Comparison of ENCODE assay signal across 21 cellular contexts in genomic region chr17:19939993-19940721, GRCh38. TPM values are rescaled to one million over a fixed set of nuclear protein-coding genes. Genes with fewer than 3 reads are reported as not detected.
DNase-seq lines count a peak whose midpoint lies in the region; ATAC-seq and TF ChIP-seq lines count a peak whose summit lies in the region.
"Had no signal": no experiment of that assay in that cellular context is flagged by ENCODE, and none has a peak within 500 bp of the region (broad histone marks: within the 10 kb centered on the region; RNA-seq: fewer than 3 reads in every experiment).

No MANE protein-coding gene starts in this region.

- H3K4me1 Mint-ChIP-seq in MCF 10A (ENCODE audit: insufficient read depth, unreplicated experiment), result peaks cover 19% of the 10 kb centered on the region

- H3K4me1 ChIP-seq in breast epithelium (no peaks in the 10 kb centered on the region), SK-N-SH (ENCODE audit: control insufficient read depth in 1 of 2, insufficient read depth in 2 of 2, low read depth in 1 of 2, low read length in 1 of 2) (peaks cover 8 to 23% of the 10 kb centered on the region in 2 experiments), transverse colon (peaks cover 11 to 26% (median 18%) of the 10 kb centered on the region in 4 donors), upper lobe of left lung (peaks cover 30 to 57% (median 41%) of the 10 kb centered on the region in 4 donors)

- H3K27ac ChIP-seq in breast epithelium, result no peak overlapping the region
- peak overlapping the region; percentile 61 to 76; a peak in 3 of 4 replicates for H3K27ac ChIP-seq in SK-N-SH (ENCODE audit: low read depth in 2 of 2, low read length in 1 of 2)
- peak overlapping the region; percentile 45 to 74 (median 64) for H3K27ac ChIP-seq in transverse colon
- peak overlapping the region in 2 of 4 donors; percentile 54 to 61 for H3K27ac ChIP-seq in upper lobe of left lung

- no peak for ATAC-seq in upper lobe of left lung (ENCODE audit: low FRiP score in 2 of 2)
- ATAC-seq: HepG2; stimulated activated naive CD8-positive, alpha-beta T cell treated with anti-CD3 and anti-CD28 coated beads, Interleukin-15, Interleukin-2, amounts not matched to agents 100 U/mL and 50 U/mL, for 24 hours had no signal

- no peaks in the 10 kb centered on the region for H3K9me3 ChIP-seq in breast epithelium
- H3K9me3 ChIP-seq in SK-N-SH, result no peaks in the 10 kb centered on the region
- H3K9me3 ChIP-seq in transverse colon, result no peaks in the 10 kb centered on the region
- no peaks in the 10 kb centered on the region for H3K9me3 ChIP-seq in upper lobe of left lung
- H3K9me3 ChIP-seq: MG63, mucosa of descending colon had no signal

- H3K4me2 ChIP-seq in SK-N-SH, result no peak overlapping the region; the same call in 1 of the 2 replicates

- intact Hi-C loops in MCF 10A (cut with micrococcal nuclease), result no loop called here
- intact Hi-C loops in breast epithelium (cut with DNase I; ENCODE audit: low total_unique reads), result no loop called here
- intact Hi-C loops in transverse colon (cut with DNase I; ENCODE audit: low total_unique reads), result no loop called here

- no peaks in the 10 kb centered on the region for H3K27me3 Mint-ChIP-seq in MCF 10A (ENCODE audit: insufficient read depth, unreplicated experiment)
- H3K27me3 Mint-ChIP-seq: activated B cell treated with CpG ODN at 0.5 μM for 24 hours had no signal

- 85% methylated on average over 2 of the region's 2 CpGs for WGBS in SK-N-SH (ENCODE audit: low lambda C conversion rate)
- WGBS in transverse colon (ENCODE audit: low coverage in 1 of 2), 2 donors, result 85 to 92% methylated on average over 2 of the region's 2 CpGs
- WGBS in upper lobe of left lung, 2 donors, result 81 to 91% methylated on average over 2 of the region's 2 CpGs

- peaks cover 12% of the 10 kb centered on the region for H4K20me1 ChIP-seq in SK-N-SH (ENCODE audit: insufficient read depth)

- DNase-seq in MCF 10A (ENCODE audit: unreplicated experiment) (no peak), breast epithelium (ENCODE audit: low spot score in 2 of 2) (no peak), SK-N-SH (no peak), fibroblast of peridontal ligament (ENCODE audit: extremely low read depth) (peak; percentile 33), transverse colon (no peak), NCI-H524 treated with DMSO at 0.1 percent for 48 hours (lab: John Stamatoyannopoulos, UW) (no peak), NCI-H526 treated with DMSO at 0.1 percent for 48 hours (lab: John Stamatoyannopoulos, UW) (no peak), upper lobe of left lung (no peak)
- DNase-seq: activated B cell treated with CpG ODN at 0.5 μM for 24 hours; activated CD8-positive, alpha-beta memory T cell treated with anti-CD3 and anti-CD28 coated beads for 24 hours; activated effector memory CD4-positive, alpha-beta T cell treated with Interleukin-2 at 50 U/mL for 16 hours; left colon; MG63; NCI-H1930; occipital lobe; right cardiac atrium; SHP77 treated with DMSO at 0.1 percent for 48 hours; stimulated activated naive CD8-positive, alpha-beta T cell treated with anti-CD3 and anti-CD28 coated beads, Interleukin-15, Interleukin-2, amounts not matched to agents 100 U/mL and 50 U/mL, for 24 hours had no signal

- H3K27me3 ChIP-seq in breast epithelium, result no peaks in the 10 kb centered on the region
- no peaks in the 10 kb centered on the region for H3K27me3 ChIP-seq in SK-N-SH (ENCODE audit: insufficient read depth)
- no peaks in the 10 kb centered on the region for H3K27me3 ChIP-seq in transverse colon
- no peaks in the 10 kb centered on the region for H3K27me3 ChIP-seq in upper lobe of left lung
- H3K27me3 ChIP-seq: MG63 had no signal

- H3K36me3 Mint-ChIP-seq in MCF 10A (ENCODE audit: insufficient read depth, unreplicated experiment), result peaks cover 76% of the 10 kb centered on the region

- peaks cover 6% of the 10 kb centered on the region for H3F3A ChIP-seq in SK-N-SH (replicated peaks; ENCODE audit: insufficient read depth)

- H3K36me3 ChIP-seq in breast epithelium, result no peaks in the 10 kb centered on the region
- H3K36me3 ChIP-seq in SK-N-SH (replicated peaks in 1 of 2; ENCODE audit: control insufficient read depth in 1 of 2, insufficient read depth in 2 of 2, low read length in 1 of 2), result peaks cover 36 to 49% of the 10 kb centered on the region in 2 experiments
- peaks cover 0 to 33% (median 15%) of the 10 kb centered on the region in 4 donors for H3K36me3 ChIP-seq in transverse colon
- H3K36me3 ChIP-seq in upper lobe of left lung, result peaks cover 6 to 43% (median 13%) of the 10 kb centered on the region in 4 donors

- no TSS peak for BruUV-seq in MCF 10A (replicated peaks; lab: Mats Ljungman, UMichigan)

- POLR2A ChIA-PET in MCF 10A (lab: Yijun Ruan, JAX) (no interaction called here), SK-N-SH (lab: Yijun Ruan, JAX) (no interaction called here)

- H3K4me3 ChIP-seq in breast epithelium, result no peak overlapping the region
- no peak overlapping the region for H3K4me3 ChIP-seq in SK-N-SH (ENCODE audit: low read depth in 2 of 2, low read length in 1 of 2)
- no peak overlapping the region for H3K4me3 ChIP-seq in transverse colon
- no peak overlapping the region for H3K4me3 ChIP-seq in upper lobe of left lung
- H3K4me3 ChIP-seq: MG63, mucosa of descending colon had no signal

- peaks cover 52% of the 10 kb centered on the region for H3K79me2 ChIP-seq in SK-N-SH (ENCODE audit: insufficient read depth)

- TF ChIP-seq CTCF in MCF 10A (IDR thresholded peaks at IDR 0.05; ENCODE audit: unreplicated experiment), result no peak
- no peak for TF ChIP-seq CTCF in breast epithelium (IDR thresholded peaks at IDR 0.05)
- TF ChIP-seq CTCF in SK-N-SH (IDR thresholded peaks at IDR 0.05), result no peak
- TF ChIP-seq CTCF in transverse colon (IDR thresholded peaks at IDR 0.05), result no peak
- no peak for TF ChIP-seq CTCF in upper lobe of left lung (IDR thresholded peaks at IDR 0.05)

- H3K4me3 Mint-ChIP-seq in MCF 10A (ENCODE audit: unreplicated experiment), result no peak overlapping the region
- H3K4me3 Mint-ChIP-seq: activated B cell treated with CpG ODN at 0.5 μM for 24 hours; T-helper 2 cell treated with Interferon-gamma antibody and Interleukin-4, amounts not matched to agents 5 μg/mL and 100 μg/mL, for 36 hours had no signal

- in situ Hi-C loops in transverse colon (cut with MboI; ENCODE audit: low pct_ligation_motif_present in 1 of 4, low pct_unique_long_range_greater_than_20kb in 1 of 4, low sequenced_read_pairs in 3 of 4), result no loop called here

- TF ChIP-seq POLR2A in breast epithelium (IDR thresholded peaks at IDR 0.05) (no peak), transverse colon (IDR thresholded peaks at IDR 0.05) (no peak), upper lobe of left lung (IDR thresholded peaks at IDR 0.05) (no peak)

- H3K9me2 ChIP-seq in SK-N-SH, result no peaks in the 10 kb centered on the region

- no peak for TF ChIP-seq RAD21 in SK-N-SH (IDR thresholded peaks at IDR 0.05; ENCODE audit: low read length)

- CTCF ChIA-PET in MCF 10A (lab: Yijun Ruan, JAX), result no interaction called here
- CTCF ChIA-PET in SK-N-SH (lab: Yijun Ruan, JAX), result no interaction called here

- no peak overlapping the region for H3K9ac ChIP-seq in SK-N-SH

- H2AFZ ChIP-seq in SK-N-SH (ENCODE audit: low read depth), result no peak overlapping the region

- peak overlapping the region; percentile 3 for H3K27ac Mint-ChIP-seq in MCF 10A (ENCODE audit: low read depth, unreplicated experiment)
- H3K27ac Mint-ChIP-seq: activated B cell treated with CpG ODN at 0.5 μM for 24 hours; T-helper 2 cell treated with Interferon-gamma antibody and Interleukin-4, amounts not matched to agents 5 μg/mL and 100 μg/mL, for 36 hours had no signal

- TF ChIP-seq EP300 in SK-N-SH (IDR thresholded peaks at IDR 0.05; ENCODE audit: borderline replicate concordance in 1 of 2, low read depth in 1 of 2, low read length in 1 of 2) (no peak), transverse colon (IDR thresholded peaks at IDR 0.05; ENCODE audit: low read depth) (no peak), upper lobe of left lung (IDR thresholded peaks at IDR 0.05) (no peak)

- H3K9me3 Mint-ChIP-seq in MCF 10A (ENCODE audit: unreplicated experiment), result no peaks in the 10 kb centered on the region
- H3K9me3 Mint-ChIP-seq: activated B cell treated with CpG ODN at 0.5 μM for 24 hours; T-helper 2 cell treated with Interferon-gamma antibody and Interleukin-4, amounts not matched to agents 5 μg/mL and 100 μg/mL, for 36 hours had no signal

TF ChIP-seq in SK-N-SH, 30 proteins besides CTCF, POLR2A, EP300 and RAD21:
- TF ChIP-seq RCOR1 (IDR thresholded peaks at IDR 0.05; ENCODE audit: low read length) (no peak), SMC3 (IDR thresholded peaks at IDR 0.05; ENCODE audit: low read depth, low read length) (no peak), RXRA (IDR thresholded peaks at IDR 0.05; ENCODE audit: borderline replicate concordance, low read depth) (no peak)

RNA-seq across cellular contexts. Expression of gene AKAP10, which starts 37.5 kb away (rescaled TPM):
- total RNA-seq in MCF 10A (2022), result 33.7 and 34.1 TPM in 2 replicates
- total RNA-seq in breast epithelium, result 10 to 100 TPM; 27.7 to 49.5 (median 34.1) TPM
- polyA plus RNA-seq in SK-N-SH (2012; rRNA removed), result 12.7 and 17.1 TPM in 2 replicates
- polyA plus RNA-seq in SK-N-SH (2012; cell fraction: cytosol; rRNA removed), result 13.3 and 14.4 TPM in 2 replicates
- polyA plus RNA-seq in SK-N-SH (2012; cell fraction: nucleus; rRNA removed), result 18.4 and 33.4 TPM in 2 replicates
- total RNA-seq in transverse colon, result 10 to 100 TPM; 18.7 to 36.8 (median 25.3) TPM
- total RNA-seq in upper lobe of left lung, result 10 to 100 TPM; 13.4 to 40.3 (median 30.6) TPM

Comparison
In these comparisons a context has a peak if more than half of its experiments do, and no peak if none do; other contexts are left out.
1. H3K27ac ChIP-seq: peak in SK-N-SH (2 of 2) and transverse colon (4 of 4); none in breast epithelium (0 of 2).